Comparison of ENCODE assay signal across 8 cellular contexts in genomic region chr3:98522538-98523281, GRCh38. TPM values are rescaled to one million over a fixed set of nuclear protein-coding genes. Genes with fewer than 3 reads are reported as not detected.
DNase-seq lines count a peak whose midpoint lies in the region; ATAC-seq lines count a peak whose summit lies in the region.

CLDND1 (minus strand) TSS chr3:98522902; CDS start chr3:98521424, 1,478 bp downstream.

- H3K27ac Mint-ChIP-seq in effector memory CD8-positive, alpha-beta T cell = peak within 1 kb of the TSS; percentile 92 to 96

- peaks cover 36 to 58% of the 10 kb centered on the region in 2 donors for H3K4me1 Mint-ChIP-seq in effector memory CD8-positive, alpha-beta T cell (ENCODE audit: low read depth in 2 of 2)

- ATAC-seq in GM21360 (IDR thresholded peaks at IDR 0.05; ENCODE audit: unreplicated experiment) = peak; percentile 91
- peak; percentile 95 for ATAC-seq in effector memory CD8-positive, alpha-beta T cell (replicated peaks)

- H3K36me3 Mint-ChIP-seq in effector memory CD8-positive, alpha-beta T cell (ENCODE audit: insufficient read depth) = peaks cover 41% of the 10 kb centered on the region

- no peaks in the 10 kb centered on the region for H3K27me3 Mint-ChIP-seq in effector memory CD8-positive, alpha-beta T cell

- peak; percentile 93 for DNase-seq in COLO668 (lab: John Stamatoyannopoulos, UW; ENCODE audit: unreplicated experiment)
- peak; percentile 96 for DNase-seq in HT1080 (ENCODE audit: low read depth)
- peak; percentile 90 for DNase-seq in NOMO-1 treated with DMSO at 0.1 percent for 48 hours (lab: John Stamatoyannopoulos, UW; ENCODE audit: unreplicated experiment)
- DNase-seq in activated CD8-positive, alpha-beta memory T cell treated with anti-CD3 and anti-CD28 coated beads for 4 hours (ENCODE audit: low read depth in 2 of 2) = peak; percentile 90 to 91
- peak; percentile 91 to 93 (median 92) for DNase-seq in effector memory CD8-positive, alpha-beta T cell
- DNase-seq in medulla oblongata (ENCODE audit: extremely low spot score) = peak; percentile 99
- DNase-seq in stimulated activated CD8-positive, alpha-beta memory T cell treated with anti-CD3 and anti-CD28 coated beads, Interleukin-12 subunit alpha, Interleukin-12 subunit beta, amount 100 ng/mL, for 1 hour (ENCODE audit: low read depth) = peak; percentile 88

- H3K9me3 Mint-ChIP-seq in effector memory CD8-positive, alpha-beta T cell = no peaks in the 10 kb centered on the region

- H3K4me3 Mint-ChIP-seq in effector memory CD8-positive, alpha-beta T cell = peak within 1 kb of the TSS; percentile 70 to 88

RNA-seq across cellular contexts. Expression of gene CLDND1, which starts in this region (rescaled TPM):
- 43.4 and 74.0 TPM in 2 replicates for total RNA-seq in HT1080 (2014; rRNA removed; shearing (Covaris generic))
- polyA plus RNA-seq in HT1080 (2015; cell fraction: cytosol; rRNA removed) = 115 and 120 TPM in 2 replicates
- polyA plus RNA-seq in HT1080 (2015; cell fraction: nucleus; rRNA removed) = 199 and 202 TPM in 2 replicates

Comparison
In these comparisons a context has a peak if more than half of its experiments do, and no peak if none do; other contexts are left out.
1. Peak in every context shown above with its lines: DNase-seq and ATAC-seq.